In genomic region chr10:21688870-21689269, GRCh38 we compare ENCODE assay signal across 22 cellular contexts.
DNase-seq lines count a peak whose midpoint lies in the region; ATAC-seq, FAIRE-seq and TF ChIP-seq lines count a peak whose summit lies in the region.
"Had no signal": no experiment of that assay in that cellular context is flagged by ENCODE, and none has a peak within 500 bp of the region (broad histone marks: within the 10 kb centered on the region; RNA-seq: fewer than 3 reads in every experiment).

No MANE protein-coding gene starts in this region.

- no peaks in the 10 kb centered on the region for H3K27me3 ChIP-seq in breast epithelium
- H3K27me3 ChIP-seq in KMS-11 (ENCODE audit: insufficient read depth, low read depth): no peaks in the 10 kb centered on the region

- TF ChIP-seq CTCF in MCF 10A (IDR thresholded peaks at IDR 0.05; ENCODE audit: unreplicated experiment): no peak
- TF ChIP-seq CTCF in breast epithelium (IDR thresholded peaks at IDR 0.05): no peak
- TF ChIP-seq CTCF in A549 (IDR thresholded peaks at IDR 0.05): no peak
- no peak for TF ChIP-seq CTCF in KMS-11 (conservative IDR thresholded peaks at IDR 0.05; ENCODE audit: low read depth, low read length)

- BruUV-seq in MCF 10A (replicated peaks; lab: Mats Ljungman, UMichigan): no TSS peak

- TF ChIP-seq POLR2A in breast epithelium (IDR thresholded peaks at IDR 0.05): no peak
- no peak for TF ChIP-seq POLR2A in A549 (IDR thresholded peaks at IDR 0.05; ENCODE audit: low read length)

- no peaks in the 10 kb centered on the region for H3K27me3 Mint-ChIP-seq in MCF 10A (ENCODE audit: insufficient read depth, unreplicated experiment)
- H3K27me3 Mint-ChIP-seq in central memory CD8-positive, alpha-beta T cell: no peaks in the 10 kb centered on the region
- H3K27me3 Mint-ChIP-seq: CD4-positive, alpha-beta memory T cell had no signal

- intact Hi-C loops in MCF 10A (cut with micrococcal nuclease) (no loop called here), breast epithelium (cut with DNase I; ENCODE audit: low total_unique reads) (no loop called here)

- H3K27ac Mint-ChIP-seq in MCF 10A (ENCODE audit: low read depth, unreplicated experiment): peak overlapping the region; percentile 19
- H3K27ac Mint-ChIP-seq in central memory CD8-positive, alpha-beta T cell (ENCODE audit: low read depth): peak overlapping the region; percentile 24

- H2AFZ ChIP-seq in KMS-11 (ENCODE audit: low read depth): no peak overlapping the region
- H2AFZ ChIP-seq: GM23248 had no signal

- 0 out of 2 replicates have a peak, but pooled peaks cover 10% of the 10 kb centered on the region for H3K79me2 ChIP-seq in KMS-11 (ENCODE audit: insufficient read depth, low read depth)

- H3K9ac ChIP-seq in KMS-11: no peak overlapping the region
- H3K9ac ChIP-seq: GM23248 had no signal

- no peak for FAIRE-seq in A549 (lab: Jason Lieb, UNC)
- FAIRE-seq: G401.6, GM12892, GM19239, H1 had no signal

- POLR2A ChIA-PET in MCF 10A (lab: Yijun Ruan, JAX) (interaction anchor here (0.5 to 1.4 kb wide), 2 partner anchors 9 to 12 kb away, joined by 3 to 4 read pairs; no protein-coding TSS in a partner anchor), A549 (lab: Yijun Ruan, JAX) (no interaction called here)

- H3K36me3 ChIP-seq in breast epithelium (peaks cover 6% of the 10 kb centered on the region), KMS-11 (ENCODE audit: insufficient read depth) (no peaks in the 10 kb centered on the region)

- no peak for TF ChIP-seq RAD21 in A549 (conservative IDR thresholded peaks at IDR 0.05 in 1 of 2, IDR thresholded peaks at IDR 0.05 in 1 of 2)

- no peak overlapping the region for H3K4me3 ChIP-seq in breast epithelium
- no peak overlapping the region for H3K4me3 ChIP-seq in A549
- no peak overlapping the region for H3K4me3 ChIP-seq in KMS-11 (IDR thresholded peaks at IDR 0.05; ENCODE audit: insufficient read depth, low read depth, low read length)
- H3K4me3 ChIP-seq: GM23248 had no signal

- CTCF ChIA-PET in MCF 10A (lab: Yijun Ruan, JAX) (no interaction called here), A549 (lab: Yijun Ruan, JAX) (no interaction called here)

- H3K27ac ChIP-seq in breast epithelium (no peak overlapping the region), A549 (no peak overlapping the region), KMS-11 (peak overlapping the region; percentile 7; the same call in 1 of the 2 replicates)

- H3K4me1 ChIP-seq in breast epithelium (no peaks in the 10 kb centered on the region), A549 (peaks cover 16% of the 10 kb centered on the region; the same call in 2 of the 3 replicates), KMS-11 (ENCODE audit: low read depth, poor library complexity, severe bottlenecking) (peaks cover 53% of the 10 kb centered on the region)

- H3K9me3 Mint-ChIP-seq in MCF 10A (ENCODE audit: unreplicated experiment): no peaks in the 10 kb centered on the region
- no peaks in the 10 kb centered on the region for H3K9me3 Mint-ChIP-seq in central memory CD8-positive, alpha-beta T cell
- H3K9me3 Mint-ChIP-seq: CD4-positive, alpha-beta memory T cell had no signal

- ATAC-seq in A549: no peak
- ATAC-seq in central memory CD8-positive, alpha-beta T cell (replicated peaks; ENCODE audit: extremely low read depth, poor library complexity, severe bottlenecking): no peak
- no peak for ATAC-seq in GM21737 (IDR thresholded peaks at IDR 0.05; ENCODE audit: unreplicated experiment)
- ATAC-seq in GM21367 (IDR thresholded peaks at IDR 0.05; ENCODE audit: unreplicated experiment): no peak

- no peak for DNase-seq in MCF 10A (ENCODE audit: unreplicated experiment)
- DNase-seq in breast epithelium (ENCODE audit: low spot score in 2 of 2): no peak
- no peak for DNase-seq in A549 (ENCODE audit: low read depth in 1 of 2, low spot score in 1 of 2)
- no peak for DNase-seq in central memory CD8-positive, alpha-beta T cell (ENCODE audit: low spot score in 2 of 2)
- no peak for DNase-seq in NCI-H446 treated with DMSO at 0.1 percent for 48 hours (lab: John Stamatoyannopoulos, UW)
- DNase-seq: 8988T; C1 segment of cervical spinal cord; Calu3; CD4-positive, alpha-beta memory T cell; COR-L47; DMS153; DND-41; GM23248; H7; HCEC 1CT had no signal

- H4K20me1 ChIP-seq in KMS-11 (ENCODE audit: insufficient read depth): no peaks in the 10 kb centered on the region

- H3K4me2 ChIP-seq in A549: no peak overlapping the region
- H3K4me2 ChIP-seq in KMS-11: peak overlapping the region; percentile 23; the same call in 1 of the 2 replicates

- peaks cover 50% of the 10 kb centered on the region for H3K36me3 Mint-ChIP-seq in MCF 10A (ENCODE audit: insufficient read depth, unreplicated experiment)
- H3K36me3 Mint-ChIP-seq in central memory CD8-positive, alpha-beta T cell (ENCODE audit: insufficient read depth): peaks cover 12% of the 10 kb centered on the region

- no peak for TF ChIP-seq EP300 in A549 (IDR thresholded peaks at IDR 0.05)

- WGBS in A549 (ENCODE audit: missing lambda C conversion rate): 97% methylated on average over 1 of the region's 1 CpG

- H3K4me1 Mint-ChIP-seq in MCF 10A (ENCODE audit: insufficient read depth, unreplicated experiment): peaks cover 30% of the 10 kb centered on the region
- peaks cover 29% of the 10 kb centered on the region for H3K4me1 Mint-ChIP-seq in central memory CD8-positive, alpha-beta T cell

- no peaks in the 10 kb centered on the region for H3K9me3 ChIP-seq in breast epithelium
- H3K9me3 ChIP-seq in A549: no peaks in the 10 kb centered on the region

- no peak overlapping the region for H3K4me3 Mint-ChIP-seq in MCF 10A (ENCODE audit: unreplicated experiment)
- H3K4me3 Mint-ChIP-seq in central memory CD8-positive, alpha-beta T cell: no peak overlapping the region
- H3K4me3 Mint-ChIP-seq: CD4-positive, alpha-beta memory T cell had no signal

TF ChIP-seq in A549, 52 proteins besides CTCF, POLR2A, EP300 and RAD21:
- TF ChIP-seq MAFK (IDR thresholded peaks at IDR 0.05; ENCODE audit: partially characterized antibody): peak; percentile 42
- no peak for TF ChIP-seq NPAS2 (CRISPR knock-in tag; IDR thresholded peaks at IDR 0.05; ENCODE audit: borderline replicate concordance)
- TF ChIP-seq EHF (CRISPR knock-in tag; IDR thresholded peaks at IDR 0.05): no peak
- no peak for TF ChIP-seq HOXB5 (CRISPR knock-in tag; IDR thresholded peaks at IDR 0.05)
- no peak for TF ChIP-seq MAX (IDR thresholded peaks at IDR 0.05)
- TF ChIP-seq CBX8 (IDR thresholded peaks at IDR 0.05): no peak
- TF ChIP-seq ZC3H11A (IDR thresholded peaks at IDR 0.05): no peak
- no peak for TF ChIP-seq FOSL2 (IDR thresholded peaks at IDR 0.05)
- TF ChIP-seq FOSL2 (CRISPR knock-in tag; IDR thresholded peaks at IDR 0.05): no peak
